ENCODE assay signal across 20 cellular contexts in genomic region chr12:109717390-109718357, GRCh38. TPM values are rescaled to one million over a fixed set of nuclear protein-coding genes. Genes with fewer than 3 reads are reported as not detected.
DNase-seq lines count a peak whose midpoint lies in the region; ATAC-seq, FAIRE-seq and TF ChIP-seq lines count a peak whose summit lies in the region.
"Had no signal": no experiment of that assay in that cellular context is flagged by ENCODE, and none has a peak within 500 bp of the region (broad histone marks: within the 10 kb centered on the region; RNA-seq: fewer than 3 reads in every experiment).

No MANE protein-coding gene starts in this region.

- POLR2A ChIA-PET in K562 (lab: Yijun Ruan, JAX), result interaction anchor here (0.6 kb wide), 1 partner anchor 128 kb away, joined by 3 read pairs; no protein-coding TSS in a partner anchor

- no peak for TF ChIP-seq POLR2A in K562 (conservative IDR thresholded peaks at IDR 0.05)

- no peak for ATAC-seq in Right ventricle myocardium superior (ENCODE audit: poor library complexity)
- ATAC-seq in K562, result no peak
- ATAC-seq: right cardiac atrium had no signal

- H2BK12ac ChIP-seq in mesenchymal stem cell (ENCODE audit: low read length in 2 of 2), result no peak overlapping the region

- CTCF ChIA-PET in K562 (lab: Yijun Ruan, JAX; ENCODE audit: low intra/inter-chr PET ratio), result no interaction called here

- WGBS in K562 (ENCODE audit: insufficient coverage, low coverage, missing lambda C conversion rate), result 32% methylated on average over 16 of the region's 18 CpGs
- WGBS in mesenchymal stem cell, result 56% methylated on average over 16 of the region's 18 CpGs

- H3K4me1 ChIP-seq in cardiac muscle cell (ENCODE audit: low read depth) (peaks cover 60% of the 10 kb centered on the region), K562 (replicated peaks in 1 of 2; ENCODE audit: control insufficient read depth in 2 of 2, insufficient read depth in 2 of 2, low read length in 2 of 2) (peaks cover 9 to 34% of the 10 kb centered on the region in 2 experiments; a peak in 4 of 5 replicates), mesenchymal stem cell (ENCODE audit: control insufficient read depth, insufficient read depth, low read depth, low read length) (peaks cover 16% of the 10 kb centered on the region), Karpas-422 (ENCODE audit: low read length) (peaks cover 20% of the 10 kb centered on the region)

- no peaks in the 10 kb centered on the region for H3K9me3 ChIP-seq in cardiac muscle cell (ENCODE audit: low read depth)
- H3K9me3 ChIP-seq in K562 (replicated peaks; ENCODE audit: control insufficient read depth, insufficient read depth, low read depth, low read length), result no peaks in the 10 kb centered on the region
- no peaks in the 10 kb centered on the region for H3K9me3 ChIP-seq in mesenchymal stem cell (ENCODE audit: control insufficient read depth, low read length)
- H3K9me3 ChIP-seq in Karpas-422 (ENCODE audit: low read length), result no peaks in the 10 kb centered on the region

- no peak overlapping the region for H4K8ac ChIP-seq in mesenchymal stem cell (ENCODE audit: low read length)

- BruUV-seq in K562 (replicated peaks; lab: Mats Ljungman, UMichigan), result no TSS peak

- H2BK5ac ChIP-seq in mesenchymal stem cell (ENCODE audit: low read depth, low read length, poor library complexity, severe bottlenecking), result no peak overlapping the region

- H3K4me3 ChIP-seq in cardiac muscle cell (peak overlapping the region; percentile 4), K562 (no peak overlapping the region), mesenchymal stem cell (ENCODE audit: insufficient read depth in 1 of 2, low read depth in 1 of 2, low read length in 2 of 2) (no peak overlapping the region), Karpas-422 (ENCODE audit: low read length) (no peak overlapping the region)
- H3K4me3 ChIP-seq: lung had no signal

- H3K4ac ChIP-seq in mesenchymal stem cell (ENCODE audit: low read depth in 1 of 2, low read length in 2 of 2), result no peak overlapping the region

- H3K9ac ChIP-seq in K562 (ENCODE audit: insufficient read depth in 1 of 2, low read depth in 2 of 2, low read length in 2 of 2) (no peak overlapping the region), mesenchymal stem cell (ENCODE audit: low read length) (no peak overlapping the region), Karpas-422 (ENCODE audit: low read length) (no peak overlapping the region)

- no peak overlapping the region for H3K27ac ChIP-seq in cardiac muscle cell
- no peak overlapping the region for H3K27ac ChIP-seq in K562 (ENCODE audit: extremely low read depth, low read depth, low read length)
- no peak overlapping the region for H3K27ac ChIP-seq in mesenchymal stem cell (ENCODE audit: low read length, poor library complexity, severe bottlenecking)
- H3K27ac ChIP-seq in temporal lobe (ENCODE audit: low read depth, low read length), result peak overlapping the region; percentile 77
- no peak overlapping the region for H3K27ac ChIP-seq in Karpas-422 (ENCODE audit: low read length)
- H3K27ac ChIP-seq: HL-60 had no signal

- H3K18ac ChIP-seq in mesenchymal stem cell (ENCODE audit: low read depth in 1 of 2, low read length in 2 of 2), result no peak overlapping the region

- H3K4me2 ChIP-seq in K562 (ENCODE audit: insufficient read depth, low read length), result no peak overlapping the region
- no peak overlapping the region for H3K4me2 ChIP-seq in mesenchymal stem cell (ENCODE audit: low read length, poor library complexity, severe bottlenecking)
- H3K4me2 ChIP-seq in Karpas-422 (ENCODE audit: low read depth, low read length, poor library complexity, severe bottlenecking), result no peak overlapping the region

- intact Hi-C loops in Right ventricle myocardium superior (cut with DNase I), result loop anchor here (5.0 to 10.0 kb wide), 2 partner anchors 55 to 123 kb away; no protein-coding TSS in a partner anchor
- intact Hi-C loops in K562 (cut with micrococcal nuclease), result loop anchor here (10.0 kb wide), 1 partner anchor 123 kb away; no protein-coding TSS in a partner anchor

- no peak for TF ChIP-seq CTCF in cardiac muscle cell (IDR thresholded peaks at IDR 0.05; ENCODE audit: low read depth, low read length)
- TF ChIP-seq CTCF in K562 (IDR thresholded peaks at IDR 0.05 in 2 of 3, conservative IDR thresholded peaks at IDR 0.05 in 1 of 3; ENCODE audit: insufficient read depth in 2 of 3, low read depth in 1 of 3, low read length in 3 of 3), result no peak

- DNase-seq in cardiac muscle cell (ENCODE audit: low read depth in 1 of 2, low spot score in 1 of 2), result no peak
- no peak for DNase-seq in Right ventricle myocardium superior
- DNase-seq in K562 (ENCODE audit: extremely low read depth in 1 of 4, low spot score in 3 of 4), result no peak
- DNase-seq in mesenchymal stem cell, result peak; percentile 16
- DNase-seq in NCI-H128 (lab: John Stamatoyannopoulos, UW; ENCODE audit: unreplicated experiment), result no peak
- DNase-seq in Karpas-422, result no peak
- DNase-seq in GDM1 (lab: John Stamatoyannopoulos, UW), result no peak
- DNase-seq: activated CD4-positive, CD25-positive, alpha-beta regulatory T cell treated with anti-CD3 and anti-CD28 coated beads, Interleukin-2, amount 50 U/mL, for 72 hours; activated CD8-positive, alpha-beta memory T cell treated with anti-CD3 and anti-CD28 coated beads for 24 hours; activated naive CD4-positive, alpha-beta T cell treated with Interleukin-2 at 50 U/mL for 16 hours; activated T-cell treated with anti-CD3 and anti-CD28 coated beads, Interleukin-2, amount 50 U/mL, for 24 hours; erythroblast; foreskin fibroblast; IMR-90; right cardiac atrium; RPMI8226 had no signal

- H3K9me1 ChIP-seq in K562 (ENCODE audit: control insufficient read depth, insufficient read depth, low read length), result peaks cover 4% of the 10 kb centered on the region

- H3K79me1 ChIP-seq in mesenchymal stem cell (replicated peaks; ENCODE audit: low read length, poor library complexity, severe bottlenecking), result no peaks in the 10 kb centered on the region

- in situ Hi-C loops in K562 (cut with MboI), result no loop called here

- FAIRE-seq in K562 (lab: Jason Lieb, UNC), result no peak
- FAIRE-seq: keratinocyte had no signal

- no peak for TF ChIP-seq RAD21 in K562 (CRISPR knock-in tag; conservative IDR thresholded peaks at IDR 0.05 in 1 of 2, IDR thresholded peaks at IDR 0.05 in 1 of 2)

- no peak for TF ChIP-seq EP300 in K562 (IDR thresholded peaks at IDR 0.05; ENCODE audit: low read length)

- H4K91ac ChIP-seq in mesenchymal stem cell (ENCODE audit: low read length), result no peak overlapping the region

- H3K27me3 ChIP-seq in cardiac muscle cell, result no peaks in the 10 kb centered on the region
- peaks cover 15 to 42% of the 10 kb centered on the region in 2 experiments for H3K27me3 ChIP-seq in K562 (ENCODE audit: control insufficient read depth in 2 of 2, insufficient read depth in 2 of 2, low read length in 2 of 2)
- peaks cover 70 to 84% of the 10 kb centered on the region in 2 experiments for H3K27me3 ChIP-seq in mesenchymal stem cell (ENCODE audit: control insufficient read depth in 1 of 2, insufficient read depth in 1 of 2, low read length in 2 of 2)
- H3K27me3 ChIP-seq in Karpas-422 (ENCODE audit: low read length), result no peaks in the 10 kb centered on the region

- H2AFZ ChIP-seq in K562 (ENCODE audit: low read depth, low read length) (no peak overlapping the region), mesenchymal stem cell (ENCODE audit: low read depth, low read length) (no peak overlapping the region), Karpas-422 (ENCODE audit: low read length) (no peak overlapping the region)

- H3K36me3 ChIP-seq in cardiac muscle cell (no peaks in the 10 kb centered on the region), K562 (ENCODE audit: control insufficient read depth, insufficient read depth, low read length) (no peaks in the 10 kb centered on the region), mesenchymal stem cell (ENCODE audit: control insufficient read depth in 1 of 2, insufficient read depth in 2 of 2, low read depth in 1 of 2, low read length in 2 of 2) (no peaks in the 10 kb centered on the region), Karpas-422 (ENCODE audit: insufficient read depth, low read length) (no peaks in the 10 kb centered on the region)

- H4K20me1 ChIP-seq in K562 (replicated peaks; ENCODE audit: control insufficient read depth, insufficient read depth, low read length) (peaks cover 42% of the 10 kb centered on the region), Karpas-422 (ENCODE audit: insufficient read depth, low read depth, low read length) (peaks cover 6% of the 10 kb centered on the region; the same call in 1 of the 2 replicates)

- H3K14ac ChIP-seq in mesenchymal stem cell (ENCODE audit: low read length in 2 of 2), result no peak overlapping the region

- no peak overlapping the region for H2AK5ac ChIP-seq in mesenchymal stem cell (ENCODE audit: low read length, severe bottlenecking)

- no peak overlapping the region for H2BK15ac ChIP-seq in mesenchymal stem cell (ENCODE audit: low read depth, poor library complexity, severe bottlenecking)

- H3K9me2 ChIP-seq in Karpas-422 (replicated peaks; ENCODE audit: insufficient read depth, low read length), result no peaks in the 10 kb centered on the region

- H2BK120ac ChIP-seq in mesenchymal stem cell (ENCODE audit: low read depth, low read length), result no peak overlapping the region

- H3K79me2 ChIP-seq in K562 (ENCODE audit: control insufficient read depth, insufficient read depth, low read length) (no peaks in the 10 kb centered on the region), Karpas-422 (ENCODE audit: low read length) (no peaks in the 10 kb centered on the region)

- H3K23ac ChIP-seq in mesenchymal stem cell (ENCODE audit: low read length in 2 of 2), result no peak overlapping the region

RNA-seq across cellular contexts. Expression of gene FAM222A, which starts 4.0 kb away (rescaled TPM):
- total RNA-seq in cardiac muscle cell (35.5 and 42.9 TPM in 2 replicates), Right ventricle myocardium superior (25.0 TPM), K562 (2014; rRNA removed) (0.14 and 0.49 TPM in 2 replicates), K562 (2014; rRNA removed; fragmentation: Illumina TruSeq; extraction: Trizol) (0.06 and 0.07 TPM in 2 replicates), K562 (2015; rRNA removed; fragmentation: Illumina TruSeq; extraction: Trizol) (0.26 and 0.36 TPM in 2 replicates), K562 (2021) (0.29 and 0.83 TPM in 2 replicates), temporal lobe (3.2 TPM)
- polyA plus RNA-seq in cardiac muscle cell (25.4 and 42.1 TPM in 2 replicates), K562 (2011; rRNA removed) (0.04 and 0.05 TPM in 2 replicates), K562 (2014; fragmentation: Illumina TruSeq; extraction: Trizol) (0.10 and 0.18 TPM in 2 replicates), K562 (2014; fragmentation: Nextera tagmentation; extraction: Ambion mirVana) (under 1 TPM in 1 of 2 experiments, not detected in 1; 0.03 TPM), K562 (2014; rRNA removed) (0.11 and 0.36 TPM in 2 replicates)
- total RNA-seq in K562 (2011; cell fraction: chromatin; rRNA removed; ENCODE audit: low replicate concordance), result 0.21 TPM in 1 of 2 replicates, not detected in the other
- 0.33 and 0.39 TPM in 2 replicates for total RNA-seq in K562 (2011; cell fraction: nucleolus; rRNA removed)
- not detected in 2 replicates for total RNA-seq in K562 (2011; cell fraction: nucleoplasm; rRNA removed)
- polyA plus RNA-seq in K562 (2011; cell fraction: cytosol; rRNA removed), result 0.10 and 0.46 TPM in 2 replicates
- 0.06 and 0.18 TPM in 2 replicates for polyA plus RNA-seq in K562 (2011; cell fraction: nucleus; rRNA removed)
- polyA plus RNA-seq in K562 (2012), result 0.35 and 0.40 TPM in 2 replicates
- polyA minus RNA-seq in K562 (2011; rRNA and poly(A)+ RNA removed), result 0.06 TPM in 1 of 2 replicates, not detected in the other
- 0.29 TPM in 1 of 2 replicates, not detected in the other for polyA minus RNA-seq in K562 (2011; cell fraction: cytosol; rRNA and poly(A)+ RNA removed)
- polyA minus RNA-seq in K562 (2011; cell fraction: nucleus; rRNA and poly(A)+ RNA removed), result 0.40 and 0.56 TPM in 2 replicates
- polyA plus RNA-seq in mesenchymal stem cell (2013, experiment 1 of 2), result 2.8 TPM
- polyA plus RNA-seq in mesenchymal stem cell (2013, experiment 2 of 2), result 2.5 TPM
- total RNA-seq in Karpas-422 (2014; rRNA removed; shearing (Covaris generic); ENCODE audit: low replicate concordance), result 0.11 and 0.94 TPM in 2 replicates
